In the genomic region with DNA sequence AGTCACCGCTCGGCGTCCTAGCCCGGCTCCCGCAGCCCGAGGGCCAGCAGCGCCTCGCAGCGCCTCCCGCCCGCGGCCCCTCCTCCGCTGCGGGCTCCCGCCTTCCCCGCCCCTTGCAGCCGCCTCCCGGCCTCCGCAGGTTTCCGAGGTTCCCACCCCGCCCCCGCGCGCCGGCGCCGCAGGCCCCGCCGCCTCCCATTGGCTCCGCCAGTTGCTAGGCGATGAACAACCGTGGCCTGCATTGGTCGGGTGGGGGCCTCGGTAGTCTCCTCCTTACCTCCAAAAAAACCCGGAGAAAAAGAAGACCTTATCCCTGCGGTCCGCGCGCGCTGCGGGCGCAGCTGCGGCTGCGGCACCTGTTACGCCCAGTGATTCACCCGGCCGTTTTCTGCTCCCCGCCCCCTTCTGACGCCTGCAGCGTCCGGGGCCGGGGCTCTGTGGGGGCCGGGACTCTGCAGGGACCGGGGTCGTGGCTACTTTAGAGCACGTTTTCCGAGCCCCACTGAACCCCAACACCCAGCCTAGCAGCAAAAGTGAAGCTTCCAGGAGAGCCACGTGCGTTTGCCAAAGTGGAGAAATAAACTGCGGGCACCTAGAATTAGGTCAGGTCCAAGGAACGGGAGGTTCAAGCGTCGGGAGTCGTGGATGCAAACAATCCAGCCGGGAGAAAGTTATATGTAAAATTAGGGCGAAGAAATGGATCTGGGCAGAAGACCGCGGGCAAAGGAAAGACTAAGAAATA, we compare ENCODE assay signal across 8 cellular contexts. TPM values are rescaled to one million over a fixed set of nuclear protein-coding genes. Genes with fewer than 3 reads are reported as not detected.
DNase-seq lines count a peak whose midpoint lies in the region; ATAC-seq, FAIRE-seq and TF ChIP-seq lines count a peak whose summit lies in the region.

A gene with protein sequence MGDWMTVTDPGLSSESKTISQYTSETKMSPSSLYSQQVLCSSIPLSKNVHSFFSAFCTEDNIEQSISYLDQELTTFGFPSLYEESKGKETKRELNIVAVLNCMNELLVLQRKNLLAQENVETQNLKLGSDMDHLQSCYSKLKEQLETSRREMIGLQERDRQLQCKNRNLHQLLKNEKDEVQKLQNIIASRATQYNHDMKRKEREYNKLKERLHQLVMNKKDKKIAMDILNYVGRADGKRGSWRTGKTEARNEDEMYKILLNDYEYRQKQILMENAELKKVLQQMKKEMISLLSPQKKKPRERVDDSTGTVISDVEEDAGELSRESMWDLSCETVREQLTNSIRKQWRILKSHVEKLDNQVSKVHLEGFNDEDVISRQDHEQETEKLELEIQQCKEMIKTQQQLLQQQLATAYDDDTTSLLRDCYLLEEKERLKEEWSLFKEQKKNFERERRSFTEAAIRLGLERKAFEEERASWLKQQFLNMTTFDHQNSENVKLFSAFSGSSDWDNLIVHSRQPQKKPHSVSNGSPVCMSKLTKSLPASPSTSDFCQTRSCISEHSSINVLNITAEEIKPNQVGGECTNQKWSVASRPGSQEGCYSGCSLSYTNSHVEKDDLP (minus strand): TSS at position 65 of the 742 bp plus-strand sequence. CDS start 19,242 bp downstream, outside the sequence.

- ATAC-seq in naive thymus-derived CD8-positive, alpha-beta T cell, result peak; percentile 79 to 86
- peak; percentile 92 to 93 for ATAC-seq in stimulated activated naive B cell treated with anti-CD40 and anti-IgM and Interleukin-4, amounts not matched to agents 10 μg/mL and 1 μg/mL and 100 μg/mL, for 72 hours (replicated peaks)

- DNase-seq in EL (peak; percentile 98), H54 (ENCODE audit: insufficient read length, low spot score) (peak; percentile 86), LoVo (ENCODE audit: low spot score) (peak; percentile 95), RWPE1 (ENCODE audit: low spot score) (peak; percentile 99), fibroblast of peridontal ligament (ENCODE audit: extremely low read depth) (peak; percentile 93)
- DNase-seq in activated T-helper 2 cell treated with anti-CD3 and anti-CD28 coated beads, Interferon-gamma antibody, Interleukin-2, Interleukin-4, amounts not matched to agents 10 μg/mL and 5 μg/mL and 100 μg/mL, durations not matched to agents 14 hours and 24 hours and 36 hours (ENCODE audit: low spot score), result peak; percentile 98
- peak; percentile 98 to 100 (median 99) for DNase-seq in naive thymus-derived CD8-positive, alpha-beta T cell
- peak; percentile 97 for DNase-seq in stimulated activated naive B cell treated with anti-CD40 and anti-IgM and Interleukin-4, amounts not matched to agents 10 μg/mL and 1 μg/mL and 100 μg/mL, for 72 hours

- no peaks in the 10 kb centered on the region for H3K9me3 Mint-ChIP-seq in activated T-helper 2 cell treated with anti-CD3 and anti-CD28 coated beads, Interferon-gamma antibody, Interleukin-2, Interleukin-4, amounts not matched to agents 10 μg/mL and 5 μg/mL and 100 μg/mL, durations not matched to agents 14 hours and 24 hours and 36 hours
- no peaks in the 10 kb centered on the region for H3K9me3 Mint-ChIP-seq in naive thymus-derived CD8-positive, alpha-beta T cell
- no peaks in the 10 kb centered on the region for H3K9me3 Mint-ChIP-seq in stimulated activated naive B cell treated with anti-CD40 and anti-IgM and Interleukin-4, amounts not matched to agents 10 μg/mL and 1 μg/mL and 100 μg/mL, for 72 hours

- peak within 1 kb of the TSS; percentile 94 for H3K27ac Mint-ChIP-seq in activated T-helper 2 cell treated with anti-CD3 and anti-CD28 coated beads, Interferon-gamma antibody, Interleukin-2, Interleukin-4, amounts not matched to agents 10 μg/mL and 5 μg/mL and 100 μg/mL, durations not matched to agents 14 hours and 24 hours and 36 hours
- H3K27ac Mint-ChIP-seq in naive thymus-derived CD8-positive, alpha-beta T cell, result peak within 1 kb of the TSS; percentile 94 to 99 (median 97)
- peak within 1 kb of the TSS; percentile 97 for H3K27ac Mint-ChIP-seq in stimulated activated naive B cell treated with anti-CD40 and anti-IgM and Interleukin-4, amounts not matched to agents 10 μg/mL and 1 μg/mL and 100 μg/mL, for 72 hours

- intact Hi-C loops in activated T-helper 2 cell treated with anti-CD3 and anti-CD28 coated beads, Interferon-gamma antibody, Interleukin-2, Interleukin-4, amounts not matched to agents 10 μg/mL and 5 μg/mL and 100 μg/mL, durations not matched to agents 14 hours and 24 hours and 36 hours (cut with micrococcal nuclease), result loop anchor here (1.0 to 10.0 kb wide), 4 partner anchors 52 to 584 kb away; a partner anchor contains a TSS

- peak within 1 kb of the TSS; percentile 94 for H3K4me3 Mint-ChIP-seq in activated T-helper 2 cell treated with anti-CD3 and anti-CD28 coated beads, Interferon-gamma antibody, Interleukin-2, Interleukin-4, amounts not matched to agents 10 μg/mL and 5 μg/mL and 100 μg/mL, durations not matched to agents 14 hours and 24 hours and 36 hours (ENCODE audit: low read depth)
- H3K4me3 Mint-ChIP-seq in naive thymus-derived CD8-positive, alpha-beta T cell, result peak within 1 kb of the TSS; percentile 87 to 100 (median 92)
- H3K4me3 Mint-ChIP-seq in stimulated activated naive B cell treated with anti-CD40 and anti-IgM and Interleukin-4, amounts not matched to agents 10 μg/mL and 1 μg/mL and 100 μg/mL, for 72 hours, result peak within 1 kb of the TSS; percentile 91 to 99

- POLR2A ChIA-PET in RWPE1 (lab: Yijun Ruan, JAX; ENCODE audit: low non-redundant PET), result no interaction called here
- POLR2A ChIA-PET in naive thymus-derived CD8-positive, alpha-beta T cell (lab: Charles Lee), result interaction anchor here (0.9 to 1.2 kb wide), 3 partner anchors 11 to 212 kb away, joined by 3 to 4 read pairs (median 3); a partner anchor contains a TSS

- TF ChIP-seq CTCF in RWPE1 (conservative IDR thresholded peaks at IDR 0.05; ENCODE audit: low read depth), result no peak

- H3K27ac ChIP-seq in RWPE1, result peak within 1 kb of the TSS; percentile 88

- peak; percentile 57; the same call in 1 of the 2 replicates for TF ChIP-seq POLR2A in H54 (IDR thresholded peaks at IDR 0.05; ENCODE audit: low read depth, low read length)

- CTCF ChIA-PET in RWPE1 (lab: Yijun Ruan, JAX), result interaction anchor here (0.6 kb wide), 1 partner anchor 78 kb away, joined by 3 read pairs; no protein-coding TSS in a partner anchor

- FAIRE-seq in H54 (lab: Jason Lieb, UNC), result peak; percentile 92

- peaks cover 3% of the 10 kb centered on the region for H3K36me3 Mint-ChIP-seq in activated T-helper 2 cell treated with anti-CD3 and anti-CD28 coated beads, Interferon-gamma antibody, Interleukin-2, Interleukin-4, amounts not matched to agents 10 μg/mL and 5 μg/mL and 100 μg/mL, durations not matched to agents 14 hours and 24 hours and 36 hours (ENCODE audit: low read depth)
- no peaks in the 10 kb centered on the region for H3K36me3 Mint-ChIP-seq in naive thymus-derived CD8-positive, alpha-beta T cell
- no peaks in the 10 kb centered on the region for H3K36me3 Mint-ChIP-seq in stimulated activated naive B cell treated with anti-CD40 and anti-IgM and Interleukin-4, amounts not matched to agents 10 μg/mL and 1 μg/mL and 100 μg/mL, for 72 hours

- H3K27me3 Mint-ChIP-seq in activated T-helper 2 cell treated with anti-CD3 and anti-CD28 coated beads, Interferon-gamma antibody, Interleukin-2, Interleukin-4, amounts not matched to agents 10 μg/mL and 5 μg/mL and 100 μg/mL, durations not matched to agents 14 hours and 24 hours and 36 hours (ENCODE audit: low read depth), result no peaks in the 10 kb centered on the region
- no peaks in the 10 kb centered on the region for H3K27me3 Mint-ChIP-seq in naive thymus-derived CD8-positive, alpha-beta T cell
- no peaks in the 10 kb centered on the region for H3K27me3 Mint-ChIP-seq in stimulated activated naive B cell treated with anti-CD40 and anti-IgM and Interleukin-4, amounts not matched to agents 10 μg/mL and 1 μg/mL and 100 μg/mL, for 72 hours

- H3K4me1 Mint-ChIP-seq in activated T-helper 2 cell treated with anti-CD3 and anti-CD28 coated beads, Interferon-gamma antibody, Interleukin-2, Interleukin-4, amounts not matched to agents 10 μg/mL and 5 μg/mL and 100 μg/mL, durations not matched to agents 14 hours and 24 hours and 36 hours (ENCODE audit: low read depth), result peaks cover 46% of the 10 kb centered on the region
- peaks cover 25 to 65% (median 59%) of the 10 kb centered on the region in 4 donors for H3K4me1 Mint-ChIP-seq in naive thymus-derived CD8-positive, alpha-beta T cell
- peaks cover 21 to 29% of the 10 kb centered on the region in 2 donors for H3K4me1 Mint-ChIP-seq in stimulated activated naive B cell treated with anti-CD40 and anti-IgM and Interleukin-4, amounts not matched to agents 10 μg/mL and 1 μg/mL and 100 μg/mL, for 72 hours

RNA-seq across cellular contexts. Expression of the gene that starts here (rescaled TPM):
- 12.1 and 13.0 TPM in 2 replicates for total RNA-seq in activated T-helper 2 cell treated with anti-CD3 and anti-CD28 coated beads, Interferon-gamma antibody, Interleukin-2, Interleukin-4, amounts not matched to agents 10 μg/mL and 5 μg/mL and 100 μg/mL, durations not matched to agents 14 hours and 24 hours and 36 hours
- 10 to 100 TPM in 1 of 2 experiments, 1 to 10 TPM in 1; 9.9 to 11.4 TPM for total RNA-seq in naive thymus-derived CD8-positive, alpha-beta T cell
- 10 to 100 TPM in 1 of 3 donors, 1 to 10 TPM in 2; 6.9 to 10.8 (median 8.1) TPM for polyA plus RNA-seq in naive thymus-derived CD8-positive, alpha-beta T cell

Comparison
In these comparisons a context has a peak if more than half of its experiments do, and no peak if none do; other contexts are left out.
1. Peak in every context shown above with its lines: DNase-seq, ATAC-seq and H3K27ac ChIP-seq.